8 cellular contexts compared by ENCODE assay signal in the genomic region with DNA sequence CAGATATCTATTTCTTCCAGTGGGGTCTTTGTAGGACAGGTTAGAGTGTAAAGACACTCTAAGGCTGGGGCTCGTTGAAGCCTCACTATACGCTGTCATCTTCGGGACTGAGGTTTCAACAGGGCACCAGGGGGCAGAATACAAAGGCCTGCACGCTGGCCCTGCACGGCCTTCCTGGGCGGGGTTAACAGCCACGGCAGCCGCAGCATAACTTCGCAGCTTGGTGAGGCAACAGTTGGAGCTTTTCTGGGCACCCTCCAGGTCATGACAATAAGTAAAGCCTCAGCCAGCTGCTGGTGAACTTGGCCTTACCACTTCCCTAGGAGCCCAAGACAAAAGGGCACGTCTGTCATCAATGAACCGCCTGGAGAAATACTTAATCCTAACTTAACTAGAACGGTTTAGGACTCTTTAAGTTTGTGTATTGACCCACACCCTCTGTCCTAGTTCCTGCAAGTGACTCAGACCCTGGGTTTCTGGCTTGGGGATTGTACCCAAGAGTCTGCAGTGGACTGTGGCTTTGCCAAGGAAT. TPM values are rescaled to one million over a fixed set of nuclear protein-coding genes. Genes with fewer than 3 reads are reported as not detected.
DNase-seq lines count a peak whose midpoint lies in the region; ATAC-seq and TF ChIP-seq lines count a peak whose summit lies in the region.

No MANE protein-coding gene starts in this region.

- no peaks in the 10 kb centered on the region for H3K9me2 ChIP-seq in OCI-LY7 (ENCODE audit: insufficient read depth, low read length)

- H3K9me3 ChIP-seq in HAP-1: no peaks in the 10 kb centered on the region
- no peaks in the 10 kb centered on the region for H3K9me3 ChIP-seq in OCI-LY7 (ENCODE audit: low read length)
- H3K9me3 ChIP-seq in tibial artery: no peaks in the 10 kb centered on the region

- H3K4me2 ChIP-seq in OCI-LY7 (ENCODE audit: low read length): peak overlapping the region; percentile 99

- H3K9me3 Mint-ChIP-seq in osteocyte (ENCODE audit: unreplicated experiment): no peaks in the 10 kb centered on the region

- intact Hi-C loops in OCI-LY7 (cut with micrococcal nuclease; ENCODE audit: unreplicated experiment) (loop anchor here (1.0 to 5.0 kb wide), 5 partner anchors 141 to 349 kb away; no protein-coding TSS in a partner anchor), tibial artery (cut with DNase I; ENCODE audit: low total_unique reads) (no loop called here)

- H3K4me3 ChIP-seq in AG10803 (ENCODE audit: low read length) (no peak overlapping the region), HAP-1 (no peak overlapping the region), OCI-LY7 (ENCODE audit: low read depth, low read length, poor library complexity, severe bottlenecking) (peak overlapping the region; percentile 73), fibroblast of villous mesenchyme (ENCODE audit: low read depth, low read length) (no peak overlapping the region), tibial artery (no peak overlapping the region)

- H3K36me3 Mint-ChIP-seq in osteocyte (ENCODE audit: unreplicated experiment): no peaks in the 10 kb centered on the region

- peaks cover 34% of the 10 kb centered on the region for H3K79me2 ChIP-seq in OCI-LY7 (ENCODE audit: insufficient read depth, low read depth, low read length)

- 0 out of 2 replicates have a peak, but pooled peaks cover 8% of the 10 kb centered on the region for H4K20me1 ChIP-seq in OCI-LY7 (ENCODE audit: insufficient read depth, low read length)

- H3K4me3 Mint-ChIP-seq in osteocyte (ENCODE audit: unreplicated experiment): no peak overlapping the region

- H3K27ac ChIP-seq in OCI-LY7 (ENCODE audit: low read depth, low read length, poor library complexity, severe bottlenecking) (peak overlapping the region; percentile 87), tibial artery (peak overlapping the region; percentile 53 to 61)

- CTCF ChIA-PET in OCI-LY7 (lab: Charles Lee; ENCODE audit: unreplicated experiment): interaction anchor here (0.6 to 1.8 kb wide), 3 partner anchors 52 to 350 kb away, joined by 3 to 5 read pairs (median 3); no protein-coding TSS in a partner anchor

- POLR2A ChIA-PET in OCI-LY7 (lab: Charles Lee): interaction anchor here (0.6 to 1.9 kb wide), 3 partner anchors 11 to 203 kb away, joined by 5 to 6 read pairs (median 6); no protein-coding TSS in a partner anchor

- TF ChIP-seq CTCF in AG10803 (conservative IDR thresholded peaks at IDR 0.05; ENCODE audit: low read length) (peak; percentile 74), OCI-LY7 (conservative IDR thresholded peaks at IDR 0.05; ENCODE audit: low read length) (peak; percentile 87), fibroblast of villous mesenchyme (IDR thresholded peaks at IDR 0.05; ENCODE audit: insufficient read depth, low read depth, low read length) (peak; percentile 63), osteocyte (IDR thresholded peaks at IDR 0.05) (peak; percentile 54), tibial artery (IDR thresholded peaks at IDR 0.05) (peak in 1 of 2 experiments; percentile 26)

- in situ Hi-C loops in HAP-1 (cut with MboI; ENCODE audit: low sequenced_read_pairs): no loop called here

- no peak for ATAC-seq in GM18858 (IDR thresholded peaks at IDR 0.05; ENCODE audit: unreplicated experiment)

- H3K27me3 ChIP-seq in HAP-1 (ENCODE audit: low read depth) (peaks cover 16% of the 10 kb centered on the region), tibial artery (no peaks in the 10 kb centered on the region)

- peaks cover 63% of the 10 kb centered on the region for H3K4me1 Mint-ChIP-seq in osteocyte (ENCODE audit: unreplicated experiment)

- H2AFZ ChIP-seq in OCI-LY7 (ENCODE audit: low read length): peak overlapping the region; percentile 91

- H3K36me3 ChIP-seq in HAP-1 (replicated peaks): no peaks in the 10 kb centered on the region
- peaks cover 5% of the 10 kb centered on the region; the same call in 1 of the 2 replicates for H3K36me3 ChIP-seq in OCI-LY7 (ENCODE audit: insufficient read depth, low read length)
- no peaks in the 10 kb centered on the region for H3K36me3 ChIP-seq in tibial artery

- BruUV-seq in OCI-LY7 (replicated peaks; lab: Mats Ljungman, UMichigan): no TSS peak

- H3K27ac Mint-ChIP-seq in osteocyte (ENCODE audit: unreplicated experiment): peak overlapping the region; percentile 56

- H3K4me1 ChIP-seq in HAP-1 (no peaks in the 10 kb centered on the region), OCI-LY7 (ENCODE audit: insufficient read depth, low read length, poor library complexity, severe bottlenecking) (peaks cover 33% of the 10 kb centered on the region), tibial artery (peaks cover 0 to 83% (median 32%) of the 10 kb centered on the region in 4 donors)

- H3K27me3 Mint-ChIP-seq in osteocyte (ENCODE audit: unreplicated experiment): no peaks in the 10 kb centered on the region

- DNase-seq in AG10803 (ENCODE audit: low read depth): peak; percentile 97
- peak; percentile 39 to 75 for DNase-seq in HAP-1 (ENCODE audit: low spot score in 2 of 2)
- peak; percentile 92 for DNase-seq in OCI-LY7 (ENCODE audit: low spot score)
- DNase-seq in activated T-helper 1 cell treated with Interleukin-2 at 50 U/mL for 16 hours (ENCODE audit: low read depth): peak; percentile 76
- peak; percentile 91 for DNase-seq in fibroblast of villous mesenchyme (ENCODE audit: low read depth)
- no peak for DNase-seq in osteocyte (ENCODE audit: extremely low spot score, unreplicated experiment)
- DNase-seq in tibial artery: peak; percentile 82 to 88

RNA-seq across cellular contexts. Expression of a gene that starts 2.3 kb away (rescaled TPM):
- total RNA-seq in OCI-LY7 (2014; rRNA removed; shearing (Covaris generic)): 22.3 and 30.5 TPM in 2 replicates
- total RNA-seq in OCI-LY7 (2022): 40.8 and 44.6 TPM in 2 replicates
- 21.6 and 37.4 TPM in 2 replicates for total RNA-seq in fibroblast of villous mesenchyme
- 23.6 and 23.9 TPM in 2 replicates for total RNA-seq in osteocyte
